In genomic region chr6:14120556-14120955, GRCh38 we compare ENCODE assay signal across 1 cellular context.
TF ChIP-seq lines count a peak whose summit lies in the region.

No MANE protein-coding gene starts in this region.

TF ChIP-seq in GM12891, 5 proteins besides CTCF, POLR2A, EP300 and RAD21 (continued from another document):
- no peak for TF ChIP-seq TAF1 (IDR thresholded peaks at IDR 0.05; ENCODE audit: low read depth, low read length)
